ENCODE assay signal across 1 cellular context in genomic region chr20:22586645-22587310, GRCh38.
TF ChIP-seq lines count a peak whose summit lies in the region.

No MANE protein-coding gene starts in this region.

TF ChIP-seq in HepG2, 621 proteins besides CTCF, POLR2A, EP300 and RAD21 (continued from another document and continues in another):
- TF ChIP-seq, protein P1, sequence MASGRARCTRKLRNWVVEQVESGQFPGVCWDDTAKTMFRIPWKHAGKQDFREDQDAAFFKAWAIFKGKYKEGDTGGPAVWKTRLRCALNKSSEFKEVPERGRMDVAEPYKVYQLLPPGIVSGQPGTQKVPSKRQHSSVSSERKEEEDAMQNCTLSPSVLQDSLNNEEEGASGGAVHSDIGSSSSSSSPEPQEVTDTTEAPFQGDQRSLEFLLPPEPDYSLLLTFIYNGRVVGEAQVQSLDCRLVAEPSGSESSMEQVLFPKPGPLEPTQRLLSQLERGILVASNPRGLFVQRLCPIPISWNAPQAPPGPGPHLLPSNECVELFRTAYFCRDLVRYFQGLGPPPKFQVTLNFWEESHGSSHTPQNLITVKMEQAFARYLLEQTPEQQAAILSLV (CRISPR knock-in tag; IDR thresholded peaks at IDR 0.05; ENCODE audit: borderline replicate concordance), result 0 out of 2 replicates have a peak, but pooled peaks have one; percentile 19
- TF ChIP-seq ZNF609 (CRISPR knock-in tag; IDR thresholded peaks at IDR 0.05; ENCODE audit: borderline replicate concordance) (peak; percentile 64), TCF12 (IDR thresholded peaks at IDR 0.05) (no peak), TCF12 (CRISPR knock-in tag; IDR thresholded peaks at IDR 0.05) (no peak), KMT2A (CRISPR knock-in tag; IDR thresholded peaks at IDR 0.05) (peak; percentile 70; the same call in 1 of the 2 replicates), ZNF670 (CRISPR knock-in tag; IDR thresholded peaks at IDR 0.05; ENCODE audit: borderline replicate concordance) (0 out of 2 replicates have a peak, but pooled peaks have one; percentile 50), HNF4G (IDR thresholded peaks at IDR 0.05; ENCODE audit: borderline replicate concordance, low read depth, low read length) (peak; percentile 78), HNF4G (CRISPR knock-in tag; IDR thresholded peaks at IDR 0.05; ENCODE audit: borderline replicate concordance, low read depth) (no peak), HDAC2 (CRISPR knock-in tag; IDR thresholded peaks at IDR 0.05) (peak; percentile 25; the same call in 1 of the 2 replicates), ZNF780A (CRISPR knock-in tag; IDR thresholded peaks at IDR 0.05) (no peak), RARA (CRISPR knock-in tag; IDR thresholded peaks at IDR 0.05) (peak; percentile 78), MEF2D (CRISPR knock-in tag; IDR thresholded peaks at IDR 0.05) (peak; percentile 57; the same call in 1 of the 2 replicates), TBX2 (CRISPR knock-in tag; IDR thresholded peaks at IDR 0.05; ENCODE audit: borderline replicate concordance) (peak; percentile 57; the same call in 1 of the 2 replicates), KAT2B (IDR thresholded peaks at IDR 0.05; ENCODE audit: borderline replicate concordance, low read depth, low read length) (0 out of 2 replicates have a peak, but pooled peaks have one; percentile 21), BCL6 (CRISPR knock-in tag; IDR thresholded peaks at IDR 0.05) (0 out of 2 replicates have a peak, but pooled peaks have one; percentile 69), ZNF687 (CRISPR knock-in tag; IDR thresholded peaks at IDR 0.05) (peak; percentile 85), MEIS1 (CRISPR knock-in tag; IDR thresholded peaks at IDR 0.05; ENCODE audit: borderline replicate concordance) (0 out of 2 replicates have a peak, but pooled peaks have one; percentile 22), HMG20A (CRISPR knock-in tag; IDR thresholded peaks at IDR 0.05; ENCODE audit: borderline replicate concordance) (peak; percentile 59), ZNF282 (IDR thresholded peaks at IDR 0.05; ENCODE audit: partially characterized antibody) (no peak), RBM22 (optimal IDR thresholded peaks at IDR 0.05; ENCODE audit: low read length) (peak; percentile 40), ZNF225 (CRISPR knock-in tag; IDR thresholded peaks at IDR 0.05) (peak; percentile 70; the same call in 1 of the 2 replicates), IRX3 (CRISPR knock-in tag; IDR thresholded peaks at IDR 0.05; ENCODE audit: borderline replicate concordance, low read depth) (no peak), THYN1 (CRISPR knock-in tag; IDR thresholded peaks at IDR 0.05; ENCODE audit: borderline replicate concordance, low read depth) (no peak), MIXL1 (CRISPR knock-in tag; IDR thresholded peaks at IDR 0.05) (peak; percentile 84), KDM2A (CRISPR knock-in tag; IDR thresholded peaks at IDR 0.05; ENCODE audit: borderline replicate concordance, low read depth) (peak; percentile 94), ISX (CRISPR knock-in tag; conservative IDR thresholded peaks at IDR 0.05) (0 out of 2 replicates have a peak, but pooled peaks have one; percentile 22), REXO4 (CRISPR knock-in tag; IDR thresholded peaks at IDR 0.05; ENCODE audit: borderline replicate concordance) (no peak), ZNF761 (CRISPR knock-in tag; conservative IDR thresholded peaks at IDR 0.05) (0 out of 2 replicates have a peak, but pooled peaks have one; percentile 34), ZNF792 (CRISPR knock-in tag; IDR thresholded peaks at IDR 0.05) (no peak), YEATS4 (CRISPR knock-in tag; IDR thresholded peaks at IDR 0.05; ENCODE audit: borderline replicate concordance) (peak; percentile 67), KDM3A (CRISPR knock-in tag; IDR thresholded peaks at IDR 0.05; ENCODE audit: low read depth) (peak; percentile 93), ZFY (CRISPR knock-in tag; IDR thresholded peaks at IDR 0.05) (peak; percentile 37; the same call in 1 of the 2 replicates), ZBTB3 (CRISPR knock-in tag; IDR thresholded peaks at IDR 0.05; ENCODE audit: borderline replicate concordance, low read depth) (no peak), TEF (CRISPR knock-in tag; IDR thresholded peaks at IDR 0.05) (no peak), ZNF678 (CRISPR knock-in tag; IDR thresholded peaks at IDR 0.05) (no peak; the same call in 1 of the 2 replicates), PHF5A (CRISPR knock-in tag; IDR thresholded peaks at IDR 0.05; ENCODE audit: low read depth, unreplicated experiment) (no peak), EEA1 (CRISPR knock-in tag; IDR thresholded peaks at IDR 0.05; ENCODE audit: borderline replicate concordance) (0 out of 2 replicates have a peak, but pooled peaks have one; percentile 10), SAP130 (CRISPR knock-in tag; IDR thresholded peaks at IDR 0.05; ENCODE audit: low read depth) (peak; percentile 47; the same call in 1 of the 2 replicates)
- TF ChIP-seq, protein P2, sequence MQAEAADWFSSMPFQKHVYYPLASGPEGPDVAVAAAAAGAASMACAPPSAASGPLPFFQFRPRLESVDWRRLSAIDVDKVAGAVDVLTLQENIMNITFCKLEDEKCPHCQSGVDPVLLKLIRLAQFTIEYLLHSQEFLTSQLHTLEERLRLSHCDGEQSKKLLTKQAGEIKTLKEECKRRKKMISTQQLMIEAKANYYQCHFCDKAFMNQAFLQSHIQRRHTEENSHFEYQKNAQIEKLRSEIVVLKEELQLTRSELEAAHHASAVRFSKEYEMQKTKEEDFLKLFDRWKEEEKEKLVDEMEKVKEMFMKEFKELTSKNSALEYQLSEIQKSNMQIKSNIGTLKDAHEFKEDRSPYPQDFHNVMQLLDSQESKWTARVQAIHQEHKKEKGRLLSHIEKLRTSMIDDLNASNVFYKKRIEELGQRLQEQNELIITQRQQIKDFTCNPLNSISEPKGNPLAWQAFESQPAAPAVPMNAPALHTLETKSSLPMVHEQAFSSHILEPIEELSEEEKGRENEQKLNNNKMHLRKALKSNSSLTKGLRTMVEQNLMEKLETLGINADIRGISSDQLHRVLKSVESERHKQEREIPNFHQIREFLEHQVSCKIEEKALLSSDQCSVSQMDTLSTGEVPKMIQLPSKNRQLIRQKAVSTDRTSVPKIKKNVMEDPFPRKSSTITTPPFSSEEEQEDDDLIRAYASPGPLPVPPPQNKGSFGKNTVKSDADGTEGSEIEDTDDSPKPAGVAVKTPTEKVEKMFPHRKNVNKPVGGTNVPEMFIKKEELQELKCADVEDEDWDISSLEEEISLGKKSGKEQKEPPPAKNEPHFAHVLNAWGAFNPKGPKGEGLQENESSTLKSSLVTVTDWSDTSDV (CRISPR knock-in tag; IDR thresholded peaks at IDR 0.05), result no peak
- TF ChIP-seq, protein P3, sequence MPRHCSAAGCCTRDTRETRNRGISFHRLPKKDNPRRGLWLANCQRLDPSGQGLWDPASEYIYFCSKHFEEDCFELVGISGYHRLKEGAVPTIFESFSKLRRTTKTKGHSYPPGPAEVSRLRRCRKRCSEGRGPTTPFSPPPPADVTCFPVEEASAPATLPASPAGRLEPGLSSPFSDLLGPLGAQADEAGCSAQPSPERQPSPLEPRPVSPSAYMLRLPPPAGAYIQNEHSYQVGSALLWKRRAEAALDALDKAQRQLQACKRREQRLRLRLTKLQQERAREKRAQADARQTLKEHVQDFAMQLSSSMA (CRISPR knock-in tag; IDR thresholded peaks at IDR 0.05), result peak; percentile 2; the same call in 1 of the 2 replicates
- TF ChIP-seq, protein P4, sequence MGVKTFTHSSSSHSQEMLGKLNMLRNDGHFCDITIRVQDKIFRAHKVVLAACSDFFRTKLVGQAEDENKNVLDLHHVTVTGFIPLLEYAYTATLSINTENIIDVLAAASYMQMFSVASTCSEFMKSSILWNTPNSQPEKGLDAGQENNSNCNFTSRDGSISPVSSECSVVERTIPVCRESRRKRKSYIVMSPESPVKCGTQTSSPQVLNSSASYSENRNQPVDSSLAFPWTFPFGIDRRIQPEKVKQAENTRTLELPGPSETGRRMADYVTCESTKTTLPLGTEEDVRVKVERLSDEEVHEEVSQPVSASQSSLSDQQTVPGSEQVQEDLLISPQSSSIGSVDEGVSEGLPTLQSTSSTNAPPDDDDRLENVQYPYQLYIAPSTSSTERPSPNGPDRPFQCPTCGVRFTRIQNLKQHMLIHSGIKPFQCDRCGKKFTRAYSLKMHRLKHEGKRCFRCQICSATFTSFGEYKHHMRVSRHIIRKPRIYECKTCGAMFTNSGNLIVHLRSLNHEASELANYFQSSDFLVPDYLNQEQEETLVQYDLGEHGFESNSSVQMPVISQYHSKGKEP (CRISPR knock-in tag; IDR thresholded peaks at IDR 0.05), result peak; percentile 59
- TF ChIP-seq, protein P5, sequence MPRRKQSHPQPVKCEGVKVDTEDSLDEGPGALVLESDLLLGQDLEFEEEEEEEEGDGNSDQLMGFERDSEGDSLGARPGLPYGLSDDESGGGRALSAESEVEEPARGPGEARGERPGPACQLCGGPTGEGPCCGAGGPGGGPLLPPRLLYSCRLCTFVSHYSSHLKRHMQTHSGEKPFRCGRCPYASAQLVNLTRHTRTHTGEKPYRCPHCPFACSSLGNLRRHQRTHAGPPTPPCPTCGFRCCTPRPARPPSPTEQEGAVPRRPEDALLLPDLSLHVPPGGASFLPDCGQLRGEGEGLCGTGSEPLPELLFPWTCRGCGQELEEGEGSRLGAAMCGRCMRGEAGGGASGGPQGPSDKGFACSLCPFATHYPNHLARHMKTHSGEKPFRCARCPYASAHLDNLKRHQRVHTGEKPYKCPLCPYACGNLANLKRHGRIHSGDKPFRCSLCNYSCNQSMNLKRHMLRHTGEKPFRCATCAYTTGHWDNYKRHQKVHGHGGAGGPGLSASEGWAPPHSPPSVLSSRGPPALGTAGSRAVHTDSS (CRISPR knock-in tag; conservative IDR thresholded peaks at IDR 0.05), result 0 out of 2 replicates have a peak, but pooled peaks have one; percentile 19
- TF ChIP-seq, protein P6, sequence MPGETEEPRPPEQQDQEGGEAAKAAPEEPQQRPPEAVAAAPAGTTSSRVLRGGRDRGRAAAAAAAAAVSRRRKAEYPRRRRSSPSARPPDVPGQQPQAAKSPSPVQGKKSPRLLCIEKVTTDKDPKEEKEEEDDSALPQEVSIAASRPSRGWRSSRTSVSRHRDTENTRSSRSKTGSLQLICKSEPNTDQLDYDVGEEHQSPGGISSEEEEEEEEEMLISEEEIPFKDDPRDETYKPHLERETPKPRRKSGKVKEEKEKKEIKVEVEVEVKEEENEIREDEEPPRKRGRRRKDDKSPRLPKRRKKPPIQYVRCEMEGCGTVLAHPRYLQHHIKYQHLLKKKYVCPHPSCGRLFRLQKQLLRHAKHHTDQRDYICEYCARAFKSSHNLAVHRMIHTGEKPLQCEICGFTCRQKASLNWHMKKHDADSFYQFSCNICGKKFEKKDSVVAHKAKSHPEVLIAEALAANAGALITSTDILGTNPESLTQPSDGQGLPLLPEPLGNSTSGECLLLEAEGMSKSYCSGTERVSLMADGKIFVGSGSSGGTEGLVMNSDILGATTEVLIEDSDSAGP (CRISPR knock-in tag; IDR thresholded peaks at IDR 0.05; ENCODE audit: borderline replicate concordance), result peak; percentile 77
